13 cellular contexts compared by ENCODE assay signal in genomic region chr2:47190188-47190818, GRCh38. TPM values are rescaled to one million over a fixed set of nuclear protein-coding genes. Genes with fewer than 3 reads are reported as not detected.
DNase-seq lines count a peak whose midpoint lies in the region; ATAC-seq and TF ChIP-seq lines count a peak whose summit lies in the region.
"Had no signal": no experiment of that assay in that cellular context is flagged by ENCODE, and none has a peak within 500 bp of the region (broad histone marks: within the 10 kb centered on the region; RNA-seq: fewer than 3 reads in every experiment).

No MANE protein-coding gene starts in this region.

- H3K27ac Mint-ChIP-seq in nephron = peak overlapping the region; percentile 96 to 98 (median 97)
- H3K27ac Mint-ChIP-seq in activated CD4-positive, alpha-beta T cell treated with anti-CD3 and anti-CD28 coated beads, Interleukin-2, amount 10 ng/mL, durations not matched to agents 7 days and 5 days = no peak overlapping the region
- H3K27ac Mint-ChIP-seq: activated CD4-positive, alpha-beta T cell treated with anti-CD3 and anti-CD28 coated beads, Interleukin-2, amount 10 ng/mL, durations not matched to agents 24 days and 14 days; activated naive CD4-positive, alpha-beta T cell treated with anti-CD3 and anti-CD28 coated beads, Interleukin-2, amount 10 ng/mL, durations not matched to agents 7 days and 5 days had no signal

- no peaks in the 10 kb centered on the region for H3K27me3 Mint-ChIP-seq in nephron (ENCODE audit: low read depth)
- H3K27me3 Mint-ChIP-seq in activated CD4-positive, alpha-beta T cell treated with anti-CD3 and anti-CD28 coated beads, Interleukin-2, amount 10 ng/mL, durations not matched to agents 7 days and 5 days = peaks cover 10% of the 10 kb centered on the region

- H3K4me3 ChIP-seq in AG10803 (ENCODE audit: low read length) (no peak overlapping the region), dorsolateral prefrontal cortex (no peak overlapping the region)
- H3K4me3 ChIP-seq: upper lobe of left lung had no signal

- POLR2A ChIA-PET in activated CD4-positive, alpha-beta T cell treated with anti-CD3 and anti-CD28 coated beads, Interleukin-2, amount 10 ng/mL, durations not matched to agents 7 days and 5 days (lab: Charles Lee) = no interaction called here

- H3K27ac ChIP-seq in dorsolateral prefrontal cortex = peak overlapping the region in 30 of 59 donors; percentile 2 to 92 (median 85)
- H3K27ac ChIP-seq: C4-2B had no signal

- H3K4me3 Mint-ChIP-seq in nephron = peak overlapping the region in 1 of 3 experiments; percentile 0
- H3K4me3 Mint-ChIP-seq in activated CD4-positive, alpha-beta T cell treated with anti-CD3 and anti-CD28 coated beads, Interleukin-2, amount 10 ng/mL, durations not matched to agents 7 days and 5 days = no peak overlapping the region
- H3K4me3 Mint-ChIP-seq: activated CD4-positive, alpha-beta T cell treated with anti-CD3 and anti-CD28 coated beads, Interleukin-2, amount 10 ng/mL, durations not matched to agents 24 days and 14 days; activated naive CD4-positive, alpha-beta T cell treated with anti-CD3 and anti-CD28 coated beads, Interleukin-2, amount 10 ng/mL, durations not matched to agents 7 days and 5 days had no signal

- intact Hi-C loops in dorsolateral prefrontal cortex (cut with DNase I) = no loop called here

- H3K27me3 ChIP-seq in dorsolateral prefrontal cortex = no peaks in the 10 kb centered on the region
- H3K27me3 ChIP-seq: upper lobe of left lung had no signal

- no peaks in the 10 kb centered on the region for H3K9me3 Mint-ChIP-seq in nephron
- H3K9me3 Mint-ChIP-seq in activated CD4-positive, alpha-beta T cell treated with anti-CD3 and anti-CD28 coated beads, Interleukin-2, amount 10 ng/mL, durations not matched to agents 7 days and 5 days = no peaks in the 10 kb centered on the region
- H3K9me3 Mint-ChIP-seq: activated naive CD4-positive, alpha-beta T cell treated with anti-CD3 and anti-CD28 coated beads, Interleukin-2, amount 10 ng/mL, durations not matched to agents 7 days and 5 days had no signal

- TF ChIP-seq CTCF in AG10803 (conservative IDR thresholded peaks at IDR 0.05; ENCODE audit: low read length) (no peak), dorsolateral prefrontal cortex (IDR thresholded peaks at IDR 0.05 in 54 of 56, conservative IDR thresholded peaks at IDR 0.05 in 2 of 56; ENCODE audit: low read depth in 1 of 56, partially characterized antibody in 56 of 56) (no peak), nephron (IDR thresholded peaks at IDR 0.05; ENCODE audit: unreplicated experiment in 3 of 3) (no peak)

- ATAC-seq in HG03135 (IDR thresholded peaks at IDR 0.05; ENCODE audit: unreplicated experiment) (no peak), HG02610 (IDR thresholded peaks at IDR 0.05; ENCODE audit: unreplicated experiment) (no peak)

- CTCF ChIA-PET in activated CD4-positive, alpha-beta T cell treated with anti-CD3 and anti-CD28 coated beads, Interleukin-2, amount 10 ng/mL, durations not matched to agents 7 days and 5 days (lab: Charles Lee) = interaction anchor here (0.5 kb wide), 1 partner anchor 210 kb away, joined by 4 read pairs; no protein-coding TSS in a partner anchor

- DNase-seq in AG10803 (ENCODE audit: low read depth) (peak; percentile 73), NCI-H2227 treated with DMSO at 0.1 percent for 48 hours (lab: John Stamatoyannopoulos, UW) (peak; percentile 78), dorsolateral prefrontal cortex (no peak), 8988T (no peak)
- no peak for DNase-seq in activated CD4-positive, alpha-beta T cell treated with anti-CD3 and anti-CD28 coated beads, Interleukin-2, amount 10 ng/mL, durations not matched to agents 7 days and 5 days
- DNase-seq: activated CD4-positive, alpha-beta T cell treated with anti-CD3 and anti-CD28 coated beads, Interleukin-2, amount 10 ng/mL, durations not matched to agents 24 days and 14 days; activated naive CD4-positive, alpha-beta T cell treated with anti-CD3 and anti-CD28 coated beads, Interleukin-2, amount 10 ng/mL, durations not matched to agents 7 days and 5 days; NCI-H2081; upper lobe of left lung had no signal

- H3K36me3 Mint-ChIP-seq in nephron (ENCODE audit: low read depth) = no peaks in the 10 kb centered on the region
- no peaks in the 10 kb centered on the region for H3K36me3 Mint-ChIP-seq in activated CD4-positive, alpha-beta T cell treated with anti-CD3 and anti-CD28 coated beads, Interleukin-2, amount 10 ng/mL, durations not matched to agents 7 days and 5 days (ENCODE audit: low read depth)
- H3K36me3 Mint-ChIP-seq: activated naive CD4-positive, alpha-beta T cell treated with anti-CD3 and anti-CD28 coated beads, Interleukin-2, amount 10 ng/mL, durations not matched to agents 7 days and 5 days had no signal

- H3K4me1 Mint-ChIP-seq in nephron = peaks cover 77% of the 10 kb centered on the region
- no peaks in the 10 kb centered on the region for H3K4me1 Mint-ChIP-seq in activated CD4-positive, alpha-beta T cell treated with anti-CD3 and anti-CD28 coated beads, Interleukin-2, amount 10 ng/mL, durations not matched to agents 7 days and 5 days
- H3K4me1 Mint-ChIP-seq: activated CD4-positive, alpha-beta T cell treated with anti-CD3 and anti-CD28 coated beads, Interleukin-2, amount 10 ng/mL, durations not matched to agents 24 days and 14 days; activated naive CD4-positive, alpha-beta T cell treated with anti-CD3 and anti-CD28 coated beads, Interleukin-2, amount 10 ng/mL, durations not matched to agents 7 days and 5 days had no signal

RNA-seq across cellular contexts. Expression of gene CALM2, which starts 14.0 kb away (rescaled TPM):
- 1,000 to 10,000 TPM in 105 of 120 experiments, 100 to 1,000 TPM in 15; 591 to 1,720 (median 1,301) TPM for total RNA-seq in dorsolateral prefrontal cortex
- 100 to 1,000 TPM; 476 to 478 TPM for total RNA-seq in activated CD4-positive, alpha-beta T cell treated with anti-CD3 and anti-CD28 coated beads, Interleukin-2, amount 10 ng/mL, durations not matched to agents 7 days and 5 days

RNA-seq across cellular contexts. Expression of gene STPG4, which starts 35.2 kb away (rescaled TPM):
- 1 to 10 TPM in 42 of 120 experiments, under 1 TPM in 47, not detected in 31; 0.29 to 2.8 (median 0.96) TPM for total RNA-seq in dorsolateral prefrontal cortex
- under 1 TPM; 0.44 to 0.64 TPM for total RNA-seq in activated CD4-positive, alpha-beta T cell treated with anti-CD3 and anti-CD28 coated beads, Interleukin-2, amount 10 ng/mL, durations not matched to agents 7 days and 5 days

Comparison
In these comparisons a context has a peak if more than half of its experiments do, and no peak if none do; other contexts are left out.
1. DNase-seq: peak in AG10803 (single experiment) and NCI-H2227 treated with DMSO at 0.1 percent for 48 hours (single experiment); none in dorsolateral prefrontal cortex (0 of 10), 8988T (single experiment) and activated CD4-positive, alpha-beta T cell treated with anti-CD3 and anti-CD28 coated beads, Interleukin-2, amount 10 ng/mL, durations not matched to agents 7 days and 5 days (single experiment).